8 cellular contexts compared by ENCODE assay signal in the genomic region with DNA sequence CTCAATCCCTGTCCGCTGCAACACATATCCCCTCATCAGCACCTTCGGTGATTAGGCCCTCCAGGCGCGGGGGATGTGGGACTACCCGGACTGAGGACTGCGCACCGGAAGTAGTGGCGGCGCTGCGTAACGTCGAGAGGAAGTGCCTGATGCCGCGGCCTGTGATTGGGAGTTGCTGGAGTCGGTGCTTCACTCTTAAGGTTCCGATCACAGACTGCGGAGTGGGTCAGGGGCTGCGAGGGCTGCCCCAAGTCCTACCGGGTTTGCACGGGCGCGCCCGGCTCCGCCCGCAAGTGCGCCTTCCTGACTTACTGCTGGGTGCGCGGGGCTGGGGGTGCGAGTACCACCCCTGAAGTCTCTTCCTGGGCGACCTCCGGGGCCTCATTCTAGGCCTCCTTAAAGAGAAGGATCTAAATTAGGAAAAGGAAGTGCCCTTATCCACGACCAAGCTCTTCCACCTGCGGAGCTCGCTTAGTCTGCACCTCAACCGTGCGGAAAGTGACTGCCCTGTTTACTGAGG. TPM values are rescaled to one million over a fixed set of nuclear protein-coding genes. Genes with fewer than 3 reads are reported as not detected.
DNase-seq lines count a peak whose midpoint lies in the region; ATAC-seq, FAIRE-seq and TF ChIP-seq lines count a peak whose summit lies in the region.

TSS of gene ALKBH3 (plus strand) at position 192 of the 520 bp plus-strand sequence. CDS start 1,822 bp downstream, outside the sequence.

- H3K4me3 ChIP-seq in AG10803 (ENCODE audit: low read length), result peak within 1 kb of the TSS; percentile 98
- peak within 1 kb of the TSS; percentile 89 to 98 for H3K4me3 ChIP-seq in kidney (ENCODE audit: low read length in 2 of 2)

- peak; percentile 97 for ATAC-seq in GM19035 (IDR thresholded peaks at IDR 0.05; ENCODE audit: unreplicated experiment)
- ATAC-seq in HG03280 (IDR thresholded peaks at IDR 0.05; ENCODE audit: unreplicated experiment), result peak; percentile 99

- peaks cover 15 to 16% of the 10 kb centered on the region in 2 donors for H3K4me1 ChIP-seq in kidney (ENCODE audit: control insufficient read depth in 1 of 2, insufficient read depth in 1 of 2, low read depth in 1 of 2, low read length in 2 of 2)

- H3K27ac Mint-ChIP-seq in chondrocyte (ENCODE audit: unreplicated experiment), result peak within 1 kb of the TSS; percentile 76

- intact Hi-C loops in kidney (cut with DNase I), result no loop called here

- H3K27me3 Mint-ChIP-seq in chondrocyte (ENCODE audit: low read depth), result peaks cover 15% of the 10 kb centered on the region

- no peak within 1 kb of the TSS for H3K27ac ChIP-seq in kidney (ENCODE audit: low read depth in 2 of 2, low read length in 2 of 2)

- H3K4me1 Mint-ChIP-seq in chondrocyte (ENCODE audit: low read depth), result peaks cover 21% of the 10 kb centered on the region

- no peak for TF ChIP-seq CTCF in AG10803 (conservative IDR thresholded peaks at IDR 0.05; ENCODE audit: low read length)
- TF ChIP-seq CTCF in chondrocyte (IDR thresholded peaks at IDR 0.05), result no peak
- no peak for TF ChIP-seq CTCF in kidney (IDR thresholded peaks at IDR 0.05; ENCODE audit: borderline replicate concordance, extremely low read depth, insufficient read depth)

- DNase-seq in AG10803 (ENCODE audit: low read depth), result peak; percentile 95
- DNase-seq in NCI-H460 (ENCODE audit: extremely low read depth, low read depth), result peak; percentile 81
- peak; percentile 82 to 86 for DNase-seq in activated CD4-positive, alpha-beta T cell treated with anti-CD3 and anti-CD28 coated beads for 24 hours (ENCODE audit: low read depth in 2 of 2)
- peak; percentile 98 for DNase-seq in chondrocyte (ENCODE audit: low spot score)
- DNase-seq in kidney, result peak; percentile 97
- DNase-seq in stimulated activated CD4-positive, alpha-beta T cell treated with anti-CD3 and anti-CD28 coated beads, Interleukin-15, amount 100 ng/mL, for 1 hour (ENCODE audit: low read depth in 1 of 2, low spot score in 1 of 2), result peak; percentile 80 to 85

- H3K9me3 Mint-ChIP-seq in chondrocyte (ENCODE audit: low read depth), result no peaks in the 10 kb centered on the region

- peaks cover 10 to 15% of the 10 kb centered on the region in 2 donors for H3K36me3 ChIP-seq in kidney (ENCODE audit: control insufficient read depth in 1 of 2, insufficient read depth in 2 of 2, low read length in 2 of 2)

- peak within 1 kb of the TSS; percentile 51 to 64 for H3K9ac ChIP-seq in kidney (ENCODE audit: low read length in 2 of 2)

- peaks cover 7% of the 10 kb centered on the region for H3K36me3 Mint-ChIP-seq in chondrocyte (ENCODE audit: low read depth)

- peak within 1 kb of the TSS; percentile 92 for H3K4me3 Mint-ChIP-seq in chondrocyte (ENCODE audit: unreplicated experiment)

- FAIRE-seq in kidney (lab: Jason Lieb, UNC), result no peak

- no peaks in the 10 kb centered on the region for H3K9me3 ChIP-seq in kidney (ENCODE audit: control insufficient read depth in 1 of 2, low read length in 2 of 2)

RNA-seq across cellular contexts. Expression of gene ALKBH3, which starts in this region (rescaled TPM):
- total RNA-seq in NCI-H460 (2014; rRNA removed; shearing (Covaris generic)), result 41.5 and 48.3 TPM in 2 replicates
- polyA plus RNA-seq in NCI-H460 (2014; cell fraction: nucleus; rRNA removed), result 27.1 and 29.3 TPM in 2 replicates
- total RNA-seq in chondrocyte (20.1 to 26.5 TPM (median 25.5 TPM) in 3 replicates), kidney (49.0 TPM)
- polyA plus RNA-seq in kidney (ENCODE audit: insufficient read depth, low read depth, low replicate concordance), result 23.8 TPM
